Comparison of ENCODE assay signal across 1 cellular context in the genomic region with DNA sequence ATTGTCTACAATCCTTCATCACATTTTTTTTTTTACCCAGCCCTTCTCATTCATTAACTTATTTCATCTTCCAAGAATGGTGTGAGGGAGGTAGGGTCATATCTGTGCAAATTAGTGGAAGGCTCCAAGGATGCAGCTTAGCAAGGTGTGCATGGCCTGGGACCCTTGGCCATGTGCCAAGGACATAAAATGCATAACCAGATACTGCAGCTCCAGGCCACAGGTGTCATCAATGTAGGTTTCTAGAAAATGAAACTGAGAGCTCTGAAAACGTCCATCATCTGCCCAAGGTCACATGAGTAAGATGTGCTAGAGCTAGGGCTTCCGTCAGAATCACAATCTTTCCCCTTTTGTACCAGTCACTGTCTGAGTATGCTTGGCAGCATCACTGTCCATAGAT.
TF ChIP-seq lines count a peak whose summit lies in the region.

No MANE protein-coding gene starts in this region.

TF ChIP-seq in IMR-90, 13 proteins besides CTCF, POLR2A, EP300 and RAD21 (continued from another document):
- no peak for TF ChIP-seq CHD1 (IDR thresholded peaks at IDR 0.05; ENCODE audit: low read depth, low read length)
TF ChIP-seq in IMR-90: peak in this region for 0.
